25 cellular contexts compared by ENCODE assay signal in genomic region chr7:44664756-44665461, GRCh38. TPM values are rescaled to one million over a fixed set of nuclear protein-coding genes. Genes with fewer than 3 reads are reported as not detected.
DNase-seq lines count a peak whose midpoint lies in the region; ATAC-seq, FAIRE-seq and TF ChIP-seq lines count a peak whose summit lies in the region.
"Had no signal": no experiment of that assay in that cellular context is flagged by ENCODE, and none has a peak within 500 bp of the region (broad histone marks: within the 10 kb centered on the region; RNA-seq: fewer than 3 reads in every experiment).

No MANE protein-coding gene starts in this region.

- H3K4me1 Mint-ChIP-seq in T-helper 2 cell treated with Interferon-gamma antibody and Interleukin-4, amounts not matched to agents 5 μg/mL and 100 μg/mL, for 36 hours (ENCODE audit: low read depth) = peaks cover 2% of the 10 kb centered on the region
- peaks cover 16% of the 10 kb centered on the region for H3K4me1 Mint-ChIP-seq in astrocyte (ENCODE audit: low read depth, unreplicated experiment)
- peaks cover 6% of the 10 kb centered on the region for H3K4me1 Mint-ChIP-seq in activated T-helper 17 cell treated with anti-CD3 and anti-CD28 coated beads, Interleukin-2, amount 50 U/mL, for 72 hours

- intact Hi-C loops in right lobe of liver (cut with DNase I) (no loop called here), head of caudate nucleus (cut with DNase I) (no loop called here)

- peaks cover 13% of the 10 kb centered on the region for H3K4me1 ChIP-seq in astrocyte (ENCODE audit: insufficient read depth, low read length)
- H3K4me1 ChIP-seq in right lobe of liver = peaks cover 0 to 13% (median 0%) of the 10 kb centered on the region in 4 donors
- H3K4me1 ChIP-seq in suprapubic skin = peaks cover 9% of the 10 kb centered on the region
- H3K4me1 ChIP-seq: Caco-2, tibial artery had no signal

- peaks cover 64% of the 10 kb centered on the region for H3K36me3 Mint-ChIP-seq in T-helper 2 cell treated with Interferon-gamma antibody and Interleukin-4, amounts not matched to agents 5 μg/mL and 100 μg/mL, for 36 hours (ENCODE audit: low read depth)
- H3K36me3 Mint-ChIP-seq in astrocyte (ENCODE audit: low read depth, unreplicated experiment) = peaks cover 24% of the 10 kb centered on the region
- H3K36me3 Mint-ChIP-seq in activated T-helper 17 cell treated with anti-CD3 and anti-CD28 coated beads, Interleukin-2, amount 50 U/mL, for 72 hours (ENCODE audit: low read depth) = peaks cover 88% of the 10 kb centered on the region

- no peak for DNase-seq in T-helper 2 cell treated with Interferon-gamma antibody and Interleukin-4, amounts not matched to agents 5 μg/mL and 100 μg/mL, for 36 hours (ENCODE audit: low spot score)
- DNase-seq in T-helper 2 cell (no peak), astrocyte (ENCODE audit: low read depth) (no peak), right lobe of liver (peak in 1 of 3 donors; percentile 21), suprapubic skin (ENCODE audit: low spot score in 2 of 2) (peak in 1 of 2 donors; percentile 13), head of caudate nucleus (no peak)
- DNase-seq: 8988T; activated CD4-positive, alpha-beta T cell treated with anti-CD3 and anti-CD28 coated beads, Interleukin-2, amount 50 U/mL, for 1 hour; activated CD8-positive, alpha-beta memory T cell treated with anti-CD3 and anti-CD28 coated beads, Interleukin-2, amount 50 U/mL, for 48 hours; activated gamma-delta T cell; Caco-2; heart right ventricle; Kasumi-1; NCI-H1105; NCI-H2029 treated with DMSO at 0.1 percent for 48 hours; NCI-H345; PC-3; SIG-M5; stimulated activated CD4-positive, alpha-beta T cell treated with anti-CD3 and anti-CD28 coated beads, Interleukin-4, amount 100 ng/mL, for 24 hours; stimulated activated naive CD4-positive, alpha-beta T cell treated with Interleukin-2 at 50 U/mL for 16 hours; tibial artery had no signal

- FAIRE-seq in astrocyte (lab: Jason Lieb, UNC) = no peak
- FAIRE-seq: GM19239 had no signal

- peaks cover 3% of the 10 kb centered on the region for H4K20me1 ChIP-seq in astrocyte (ENCODE audit: insufficient read depth, low read length)

- no peak for TF ChIP-seq EP300 in suprapubic skin (IDR thresholded peaks at IDR 0.05)

- H3K27me3 Mint-ChIP-seq in T-helper 2 cell treated with Interferon-gamma antibody and Interleukin-4, amounts not matched to agents 5 μg/mL and 100 μg/mL, for 36 hours (ENCODE audit: low read depth) = no peaks in the 10 kb centered on the region
- H3K27me3 Mint-ChIP-seq in astrocyte (ENCODE audit: low read depth, unreplicated experiment) = no peaks in the 10 kb centered on the region
- H3K27me3 Mint-ChIP-seq in activated T-helper 17 cell treated with anti-CD3 and anti-CD28 coated beads, Interleukin-2, amount 50 U/mL, for 72 hours = no peaks in the 10 kb centered on the region

- H3K27ac ChIP-seq in astrocyte (ENCODE audit: low read depth, low read length) (peak overlapping the region; percentile 44), right lobe of liver (no peak overlapping the region), suprapubic skin (peak overlapping the region; percentile 24)
- H3K27ac ChIP-seq: adrenal gland, heart right ventricle, tibial artery had no signal

- peak overlapping the region; percentile 10 for H3K27ac Mint-ChIP-seq in T-helper 2 cell treated with Interferon-gamma antibody and Interleukin-4, amounts not matched to agents 5 μg/mL and 100 μg/mL, for 36 hours
- H3K27ac Mint-ChIP-seq in astrocyte (ENCODE audit: unreplicated experiment) = peak overlapping the region; percentile 96
- no peak overlapping the region for H3K27ac Mint-ChIP-seq in activated T-helper 17 cell treated with anti-CD3 and anti-CD28 coated beads, Interleukin-2, amount 50 U/mL, for 72 hours

- H3K4me3 Mint-ChIP-seq in T-helper 2 cell treated with Interferon-gamma antibody and Interleukin-4, amounts not matched to agents 5 μg/mL and 100 μg/mL, for 36 hours = no peak overlapping the region
- H3K4me3 Mint-ChIP-seq in astrocyte (ENCODE audit: unreplicated experiment) = peak overlapping the region; percentile 3
- H3K4me3 Mint-ChIP-seq in activated T-helper 17 cell treated with anti-CD3 and anti-CD28 coated beads, Interleukin-2, amount 50 U/mL, for 72 hours = no peak overlapping the region

- no peak for TF ChIP-seq CTCF in astrocyte (IDR thresholded peaks at IDR 0.05; ENCODE audit: insufficient read depth, low read depth, low read length)
- no peak for TF ChIP-seq CTCF in right lobe of liver (IDR thresholded peaks at IDR 0.05)
- no peak for TF ChIP-seq CTCF in suprapubic skin (IDR thresholded peaks at IDR 0.05)

- H3K27me3 ChIP-seq in astrocyte (ENCODE audit: insufficient read depth, low read length) = no peaks in the 10 kb centered on the region
- H3K27me3 ChIP-seq in right lobe of liver = no peaks in the 10 kb centered on the region
- H3K27me3 ChIP-seq in suprapubic skin = no peaks in the 10 kb centered on the region
- H3K27me3 ChIP-seq: adrenal gland, heart right ventricle, tibial artery had no signal

- H2AFZ ChIP-seq in astrocyte (ENCODE audit: low read depth, low read length) = no peak overlapping the region

- H3K36me3 ChIP-seq in astrocyte (ENCODE audit: insufficient read depth, low read length) (peaks cover 8% of the 10 kb centered on the region), right lobe of liver (peaks cover 0 to 6% (median under 1%) of the 10 kb centered on the region in 4 donors), suprapubic skin (peaks cover 41% of the 10 kb centered on the region)

- no peak for TF ChIP-seq POLR2A in right lobe of liver (IDR thresholded peaks at IDR 0.05)
- no peak for TF ChIP-seq POLR2A in suprapubic skin (IDR thresholded peaks at IDR 0.05)

- H3K9me3 Mint-ChIP-seq in T-helper 2 cell treated with Interferon-gamma antibody and Interleukin-4, amounts not matched to agents 5 μg/mL and 100 μg/mL, for 36 hours = peaks cover 17% of the 10 kb centered on the region
- H3K9me3 Mint-ChIP-seq in astrocyte (ENCODE audit: unreplicated experiment) = peaks cover 4% of the 10 kb centered on the region
- peaks cover 5% of the 10 kb centered on the region for H3K9me3 Mint-ChIP-seq in activated T-helper 17 cell treated with anti-CD3 and anti-CD28 coated beads, Interleukin-2, amount 50 U/mL, for 72 hours

- 40% methylated on average over 4 of the region's 4 CpGs for WGBS in right lobe of liver (ENCODE audit: insufficient coverage, low coverage, low lambda C conversion rate, missing lambda C conversion rate)
- 83% methylated on average over 4 of the region's 4 CpGs for WGBS in suprapubic skin

- H3K9ac ChIP-seq in astrocyte (ENCODE audit: low read length) = peak overlapping the region; percentile 7

- peaks cover 7% of the 10 kb centered on the region for H3K9me3 ChIP-seq in astrocyte (ENCODE audit: insufficient read depth, low read depth, low read length)
- no peaks in the 10 kb centered on the region for H3K9me3 ChIP-seq in right lobe of liver
- peaks cover 8% of the 10 kb centered on the region for H3K9me3 ChIP-seq in suprapubic skin

- H3K79me2 ChIP-seq in astrocyte (ENCODE audit: insufficient read depth, low read length) = no peaks in the 10 kb centered on the region

- peak; percentile 82 to 92 (median 87) for ATAC-seq in right lobe of liver
- no peak for ATAC-seq in activated T-helper 17 cell treated with anti-CD3 and anti-CD28 coated beads, Interleukin-2, amount 50 U/mL, for 72 hours (replicated peaks)
- ATAC-seq in HG03108 (IDR thresholded peaks at IDR 0.05; ENCODE audit: unreplicated experiment) = no peak
- ATAC-seq: heart right ventricle, PC-3 had no signal

- peak overlapping the region; percentile 41 for H3K4me2 ChIP-seq in astrocyte (ENCODE audit: low read length)

- H3K4me3 ChIP-seq in astrocyte (ENCODE audit: insufficient read depth, low read depth, low read length) (no peak overlapping the region), right lobe of liver (no peak overlapping the region), suprapubic skin (no peak overlapping the region)
- H3K4me3 ChIP-seq: adrenal gland, heart right ventricle, tibial artery had no signal

RNA-seq across cellular contexts. Expression of gene OGDH, which starts 58.5 kb away (rescaled TPM):
- total RNA-seq in astrocyte (65.6 and 73.7 TPM in 2 replicates), right lobe of liver (10 to 100 TPM; 46.6 to 63.2 (median 55.8) TPM), suprapubic skin (100 to 1,000 TPM in 3 of 4 donors, 10 to 100 TPM in 1; 98.6 to 146 (median 127) TPM)
- total RNA-seq in activated T-helper 17 cell treated with anti-CD3 and anti-CD28 coated beads, Interleukin-2, amount 50 U/mL, for 72 hours = 100 to 1,000 TPM in 1 of 2 donors, 10 to 100 TPM in 1; 77.6 to 128 TPM

Comparison
In these comparisons a context has a peak if more than half of its experiments do, and no peak if none do; other contexts are left out.
1. H3K27ac ChIP-seq: peak in astrocyte (single experiment) and suprapubic skin (single experiment); none in right lobe of liver (0 of 3).
2. ATAC-seq: peak in right lobe of liver (4 of 4); none in activated T-helper 17 cell treated with anti-CD3 and anti-CD28 coated beads, Interleukin-2, amount 50 U/mL, for 72 hours (single experiment) and HG03108 (single experiment).